Comparison of ENCODE assay signal across 21 cellular contexts in the genomic region with DNA sequence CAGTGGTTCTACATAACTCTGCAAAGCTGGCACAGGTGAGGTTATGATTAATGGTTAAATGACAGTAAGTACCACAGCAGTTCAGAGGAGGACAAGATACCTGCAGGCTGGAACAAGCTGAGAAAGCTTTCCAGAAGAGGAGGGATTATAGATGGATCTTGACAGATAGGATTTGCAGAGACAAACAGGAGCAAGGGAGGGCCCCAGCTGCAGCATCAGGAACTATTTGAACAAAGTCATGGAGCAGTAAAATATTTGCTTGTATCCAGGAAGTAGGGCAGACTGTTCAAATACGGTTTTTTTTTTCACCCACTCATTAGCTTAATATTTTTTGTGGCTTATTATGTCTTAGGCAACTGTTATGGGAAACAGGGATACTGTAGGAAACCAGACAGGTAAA.
A peak's percentile ranks its signal among the peaks of the same experiment; 100 is the strongest.
DNase-seq lines count a peak whose midpoint lies in the region; ATAC-seq, FAIRE-seq and TF ChIP-seq lines count a peak whose summit lies in the region.
"Had no signal": no experiment of that assay in that cellular context is flagged by ENCODE, and none has a peak within 500 bp of the region (broad histone marks: within the 10 kb centered on the region; RNA-seq: fewer than 3 reads in every experiment).

No MANE protein-coding gene starts in this region.

- WGBS in pancreas, 2 donors = 0 to 1% methylated on average over 1 of the region's 1 CpG

- no peak overlapping the region for H3K4me3 ChIP-seq in colonic mucosa
- no peak overlapping the region for H3K4me3 ChIP-seq in pancreas
- H3K4me3 ChIP-seq: dorsolateral prefrontal cortex, left ventricle myocardium inferior had no signal

- H3K9ac ChIP-seq in colonic mucosa (ENCODE audit: low read depth in 2 of 2, low read length in 2 of 2) = no peak overlapping the region

- intact Hi-C loops in colonic mucosa (cut with DNase I) (no loop called here), pancreas (cut with DNase I) (no loop called here)

- DNase-seq in HuH-7.5 (ENCODE audit: low spot score) = peak; percentile 18
- peak; percentile 90 for DNase-seq in NCI-H748 (lab: John Stamatoyannopoulos, UW; ENCODE audit: unreplicated experiment)
- no peak for DNase-seq in colonic mucosa
- DNase-seq in pancreas = peak in 2 of 6 donors; percentile 15 to 41
- no peak for DNase-seq in central memory CD4-positive, alpha-beta T cell
- DNase-seq: activated naive CD4-positive, alpha-beta T cell treated with anti-CD3 and anti-CD28 coated beads, Interleukin-2, amount 10 ng/mL, durations not matched to agents 7 days and 5 days; C1 segment of cervical spinal cord; dorsolateral prefrontal cortex; EL; H9; hippocampal formation; KBM-7; left ventricle myocardium inferior; naive thymus-derived CD4-positive, alpha-beta T cell; NCI-H187; stimulated activated CD4-positive, alpha-beta T cell treated with anti-CD3 and anti-CD28 coated beads, Interleukin-15, amount 100 ng/mL, for 24 hours had no signal

- ATAC-seq in pancreas = peak; percentile 70 to 81 (median 78)
- no peak for ATAC-seq in HG02763 (IDR thresholded peaks at IDR 0.05; ENCODE audit: unreplicated experiment)
- ATAC-seq in GM18858 (IDR thresholded peaks at IDR 0.05; ENCODE audit: unreplicated experiment) = no peak
- ATAC-seq in GM21576 (IDR thresholded peaks at IDR 0.05; ENCODE audit: unreplicated experiment) = no peak
- ATAC-seq: activated CD4-positive, CD25-positive, alpha-beta regulatory T cell treated with anti-CD3 and anti-CD28 coated beads, Interleukin-2, amount 50 U/mL, for 24 hours; naive thymus-derived CD4-positive, alpha-beta T cell; Panc1 had no signal

- H3K27ac ChIP-seq in colonic mucosa = peak overlapping the region; percentile 24
- peak overlapping the region in 3 of 4 donors; percentile 31 to 77 (median 61) for H3K27ac ChIP-seq in pancreas
- H3K27ac ChIP-seq: dorsolateral prefrontal cortex had no signal

- H3K36me3 ChIP-seq in colonic mucosa (no peaks in the 10 kb centered on the region), pancreas (no peaks in the 10 kb centered on the region)
- H3K36me3 ChIP-seq: left ventricle myocardium inferior had no signal

- no peak for FAIRE-seq in pancreas (lab: Jason Lieb, UNC)

- TF ChIP-seq CTCF in colonic mucosa (IDR thresholded peaks at IDR 0.05) = no peak
- TF ChIP-seq CTCF in pancreas (IDR thresholded peaks at IDR 0.05) = no peak

- H3K9me3 ChIP-seq in colonic mucosa = no peaks in the 10 kb centered on the region
- no peaks in the 10 kb centered on the region for H3K9me3 ChIP-seq in pancreas

- H3K4me1 ChIP-seq in colonic mucosa (no peaks in the 10 kb centered on the region), pancreas (peaks cover 12 to 29% (median 28%) of the 10 kb centered on the region in 3 donors)
- H3K4me1 ChIP-seq: left ventricle myocardium inferior had no signal

- H3K27me3 ChIP-seq in colonic mucosa (no peaks in the 10 kb centered on the region), pancreas (no peaks in the 10 kb centered on the region)
- H3K27me3 ChIP-seq: dorsolateral prefrontal cortex had no signal

Comparison
In these comparisons a context has a peak if more than half of its experiments do, and no peak if none do; other contexts are left out.
1. DNase-seq: peak in HuH-7.5 (single experiment) and NCI-H748 (single experiment); none in colonic mucosa (single experiment) and central memory CD4-positive, alpha-beta T cell (single experiment).
2. ATAC-seq: peak in pancreas (4 of 4); none in HG02763 (single experiment), GM18858 (single experiment) and GM21576 (single experiment).